Comparison of ENCODE assay signal across 8 cellular contexts in genomic region chr11:70202898-70203748, GRCh38. TPM values are rescaled to one million over a fixed set of nuclear protein-coding genes. Genes with fewer than 3 reads are reported as not detected.
DNase-seq lines count a peak whose midpoint lies in the region; ATAC-seq and TF ChIP-seq lines count a peak whose summit lies in the region.

Gene FADD, plus strand, starts transcription at chr11:70203296. Its CDS starts 164 bp downstream, at chr11:70203460.

- H3K27ac ChIP-seq in gastroesophageal sphincter (peak within 1 kb of the TSS; percentile 66 to 93 (median 91)), substantia nigra (ENCODE audit: low read depth, low read length, poor library complexity, severe bottlenecking) (peak within 1 kb of the TSS; percentile 82)

- in situ Hi-C loops in SK-MEL-5 (cut with HindIII; ENCODE audit: low pct_unique_long_range_greater_than_20kb, low sequenced_read_pairs) = no loop called here

- ATAC-seq in gastroesophageal sphincter = peak; percentile 94

- no peak for TF ChIP-seq CTCF in gastroesophageal sphincter (IDR thresholded peaks at IDR 0.05)

- H3K4me1 ChIP-seq in gastroesophageal sphincter = peaks cover 0 to 43% (median 15%) of the 10 kb centered on the region in 3 donors

- TF ChIP-seq EP300 in gastroesophageal sphincter (IDR thresholded peaks at IDR 0.05) = no peak

- peak within 1 kb of the TSS; percentile 99 for H3K4me3 ChIP-seq in MG63
- peak within 1 kb of the TSS; percentile 63 to 98 for H3K4me3 ChIP-seq in gastroesophageal sphincter

- WGBS in gastroesophageal sphincter (ENCODE audit: low coverage in 1 of 2), 2 donors = 0% methylated on average over 5 of the region's 91 CpGs; no CpG with 5 or more reads in 1 of the 2 donors

- H3K36me3 ChIP-seq in MG63 (peaks cover 40% of the 10 kb centered on the region), gastroesophageal sphincter (peaks cover 0 to 32% of the 10 kb centered on the region in 2 donors)

- no peaks in the 10 kb centered on the region for H3K9me3 ChIP-seq in MG63
- no peaks in the 10 kb centered on the region for H3K9me3 ChIP-seq in gastroesophageal sphincter

- peak; percentile 53 to 60 for TF ChIP-seq POLR2A in gastroesophageal sphincter (IDR thresholded peaks at IDR 0.05)

- DNase-seq in ELF-1 (ENCODE audit: low read depth, low spot score) (peak; percentile 95), H4 (ENCODE audit: low spot score) (peak; percentile 90), MG63 (peak; percentile 89), SK-MEL-5 (ENCODE audit: low read depth, low spot score) (peak; percentile 99), non-pigmented ciliary epithelial cell (ENCODE audit: low read depth) (peak; percentile 60), substantia nigra (lab: John Stamatoyannopoulos, UW) (peak in 48 of 49 donors; percentile 19 to 95 (median 77))
- DNase-seq in activated naive CD4-positive, alpha-beta T cell treated with Interleukin-2 at 50 U/mL for 16 hours = peak; percentile 91

- no peaks in the 10 kb centered on the region for H3K27me3 ChIP-seq in MG63
- peaks cover 23% of the 10 kb centered on the region for H3K27me3 ChIP-seq in gastroesophageal sphincter

RNA-seq across cellular contexts. Expression of gene FADD, which starts in this region (rescaled TPM):
- total RNA-seq in H4 (2014; rRNA removed; shearing (Covaris generic)) = 23.2 and 35.2 TPM in 2 replicates
- total RNA-seq in MG63 (2014; rRNA removed; shearing (Covaris generic); ENCODE audit: low replicate concordance) = 37.8 and 91.0 TPM in 2 replicates
- 175 and 183 TPM in 2 replicates for total RNA-seq in SK-MEL-5 (2014; rRNA removed; shearing (Covaris generic))
- 107 and 110 TPM in 2 replicates for polyA plus RNA-seq in SK-MEL-5 (2015; cell fraction: cytosol; rRNA removed)
- 39.2 and 42.4 TPM in 2 replicates for polyA plus RNA-seq in SK-MEL-5 (2015; cell fraction: nucleus; rRNA removed)
- total RNA-seq in gastroesophageal sphincter = 10 to 100 TPM; 17.0 to 26.6 (median 21.9) TPM

Comparison
In these comparisons a context has a peak if more than half of its experiments do, and no peak if none do; other contexts are left out.
1. Peak in every context shown above with its lines: DNase-seq, ATAC-seq, H3K4me3 ChIP-seq and H3K27ac ChIP-seq.